16 cellular contexts compared by ENCODE assay signal in genomic region chr6:91094341-91094740, GRCh38.
DNase-seq lines count a peak whose midpoint lies in the region; ATAC-seq lines count a peak whose summit lies in the region.
"Had no signal": no experiment of that assay in that cellular context is flagged by ENCODE, and none has a peak within 500 bp of the region (broad histone marks: within the 10 kb centered on the region; RNA-seq: fewer than 3 reads in every experiment).

No MANE protein-coding gene starts in this region.

- no peak for ATAC-seq in GM19395 (IDR thresholded peaks at IDR 0.05; ENCODE audit: unreplicated experiment)
- ATAC-seq: A549 had no signal

- peak; percentile 50 for DNase-seq in COLO829 (ENCODE audit: low spot score)
- peak; percentile 65 for DNase-seq in SK-MEL-5 (ENCODE audit: low read depth, low spot score)
- DNase-seq in kidney tubule cell (ENCODE audit: low spot score), result peak; percentile 8
- no peak for DNase-seq in activated CD4-positive, CD25-positive, alpha-beta regulatory T cell treated with anti-CD3 and anti-CD28 coated beads, Interleukin-2, amount 50 U/mL, for 72 hours
- DNase-seq in HK-2 (ENCODE audit: unreplicated experiment), result no peak
- no peak for DNase-seq in putamen (ENCODE audit: low spot score)
- DNase-seq: 8988T; C1 segment of cervical spinal cord; Caco-2; CD4-positive, alpha-beta memory T cell; DMS153; DND-41; GOT3; HFFc6 had no signal

- in situ Hi-C loops in SK-MEL-5 (cut with HindIII; ENCODE audit: low pct_unique_long_range_greater_than_20kb, low sequenced_read_pairs), result no loop called here

Comparison
In these comparisons a context has a peak if more than half of its experiments do, and no peak if none do; other contexts are left out.
1. DNase-seq: peak in COLO829 (single experiment), SK-MEL-5 (single experiment) and kidney tubule cell (single experiment); none in activated CD4-positive, CD25-positive, alpha-beta regulatory T cell treated with anti-CD3 and anti-CD28 coated beads, Interleukin-2, amount 50 U/mL, for 72 hours (single experiment), HK-2 (single experiment) and putamen (single experiment).